8 cellular contexts compared by ENCODE assay signal in genomic region chr22:49827307-49827852, GRCh38. TPM values are rescaled to one million over a fixed set of nuclear protein-coding genes. Genes with fewer than 3 reads are reported as not detected.
DNase-seq lines count a peak whose midpoint lies in the region; ATAC-seq and TF ChIP-seq lines count a peak whose summit lies in the region.

No MANE protein-coding gene starts in this region.

- no peak for TF ChIP-seq EP300 in transverse colon (IDR thresholded peaks at IDR 0.05; ENCODE audit: low read depth)

- H3K4me1 ChIP-seq in BLaER1 treated with 17β-estradiol and CSF1 and Interleukin-3, amounts not matched to agents 10 nM and 100 nM, result peaks cover 25 to 64% (median 47%) of the 10 kb centered on the region in 10 experiments
- peaks cover 18 to 33% (median 23%) of the 10 kb centered on the region in 4 donors for H3K4me1 ChIP-seq in transverse colon

- peak overlapping the region; percentile 70 for H3K4me3 Mint-ChIP-seq in activated naive CD8-positive, alpha-beta T cell treated with anti-CD3 and anti-CD28 coated beads, Interleukin-2, amount 10 ng/mL, durations not matched to agents 7 days and 5 days

- no peaks in the 10 kb centered on the region for H3K27me3 Mint-ChIP-seq in activated naive CD8-positive, alpha-beta T cell treated with anti-CD3 and anti-CD28 coated beads, Interleukin-2, amount 10 ng/mL, durations not matched to agents 7 days and 5 days

- peak overlapping the region; percentile 92 to 97 (median 94) for H3K27ac ChIP-seq in BLaER1 treated with 17β-estradiol and CSF1 and Interleukin-3, amounts not matched to agents 10 nM and 100 nM
- H3K27ac ChIP-seq in transverse colon, result peak overlapping the region; percentile 82 to 98 (median 92)

- H3K9ac ChIP-seq in BLaER1 treated with 17β-estradiol and CSF1 and Interleukin-3, amounts not matched to agents 10 nM and 100 nM, result peak overlapping the region; percentile 93 to 99 (median 98)

- POLR2A ChIA-PET in activated naive CD8-positive, alpha-beta T cell treated with anti-CD3 and anti-CD28 coated beads, Interleukin-2, amount 10 ng/mL, durations not matched to agents 7 days and 5 days (lab: Charles Lee), result interaction anchor here (1.4 to 2.9 kb wide), 5 partner anchors 10 to 91 kb away, joined by 3 to 27 read pairs (median 7); partner anchors contain the start of genes ALG12 and CRELD2

- peaks cover 25% of the 10 kb centered on the region for H3K36me3 Mint-ChIP-seq in activated naive CD8-positive, alpha-beta T cell treated with anti-CD3 and anti-CD28 coated beads, Interleukin-2, amount 10 ng/mL, durations not matched to agents 7 days and 5 days

- H3K9me3 Mint-ChIP-seq in activated naive CD8-positive, alpha-beta T cell treated with anti-CD3 and anti-CD28 coated beads, Interleukin-2, amount 10 ng/mL, durations not matched to agents 7 days and 5 days, result peaks cover 1% of the 10 kb centered on the region

- H3K36me3 ChIP-seq in BLaER1 treated with 17β-estradiol and CSF1 and Interleukin-3, amounts not matched to agents 10 nM and 100 nM, result peaks cover 18 to 35% (median 32%) of the 10 kb centered on the region in 11 experiments
- H3K36me3 ChIP-seq in transverse colon, result peaks cover 0 to 15% (median 5%) of the 10 kb centered on the region in 4 donors

- in situ Hi-C loops in transverse colon (cut with MboI; ENCODE audit: low pct_ligation_motif_present in 1 of 4, low pct_unique_long_range_greater_than_20kb in 1 of 4, low sequenced_read_pairs in 3 of 4), result no loop called here

- H4K20me1 ChIP-seq in BLaER1 treated with 17β-estradiol and CSF1 and Interleukin-3, amounts not matched to agents 10 nM and 100 nM, result peaks cover 45 to 48% (median 48%) of the 10 kb centered on the region in 11 experiments

- 0% methylated on average over 7 of the region's 104 CpGs; no CpG with 5 or more reads in 1 of the 2 donors for WGBS in transverse colon (ENCODE audit: low coverage in 1 of 2), 2 donors

- H3K4me2 ChIP-seq in BLaER1 treated with 17β-estradiol and CSF1 and Interleukin-3, amounts not matched to agents 10 nM and 100 nM, result peak overlapping the region; percentile 89 to 99 (median 98); a peak in 20 of 22 replicates

- 0 out of 22 replicates have a peak, but pooled peaks cover 0 to 8% (median 0%) of the 10 kb centered on the region in 11 experiments for H3K9me3 ChIP-seq in BLaER1 treated with 17β-estradiol and CSF1 and Interleukin-3, amounts not matched to agents 10 nM and 100 nM (replicated peaks in 1 of 11)
- no peaks in the 10 kb centered on the region for H3K9me3 ChIP-seq in transverse colon

- H3K4me3 ChIP-seq in BLaER1 treated with 17β-estradiol and CSF1 and Interleukin-3, amounts not matched to agents 10 nM and 100 nM, result peak overlapping the region; percentile 65 to 98 (median 92)
- H3K4me3 ChIP-seq in transverse colon, result peak overlapping the region; percentile 53 to 100 (median 86)

- peak; percentile 24 for ATAC-seq in HG02678 (IDR thresholded peaks at IDR 0.05; ENCODE audit: unreplicated experiment)
- ATAC-seq in activated naive CD8-positive, alpha-beta T cell treated with anti-CD3 and anti-CD28 coated beads, Interleukin-2, amount 10 ng/mL, durations not matched to agents 7 days and 5 days (ENCODE audit: low read depth), result peak; percentile 12
- ATAC-seq in left colon, result peak; percentile 14
- ATAC-seq in HG03095 (IDR thresholded peaks at IDR 0.05; ENCODE audit: unreplicated experiment), result no peak

- no peak overlapping the region for H3K27ac Mint-ChIP-seq in activated naive CD8-positive, alpha-beta T cell treated with anti-CD3 and anti-CD28 coated beads, Interleukin-2, amount 10 ng/mL, durations not matched to agents 7 days and 5 days

- TF ChIP-seq POLR2A in transverse colon (IDR thresholded peaks at IDR 0.05), result no peak

- no peaks in the 10 kb centered on the region for H3K27me3 ChIP-seq in BLaER1 treated with 17β-estradiol and CSF1 and Interleukin-3, amounts not matched to agents 10 nM and 100 nM
- no peaks in the 10 kb centered on the region for H3K27me3 ChIP-seq in transverse colon

- H3K4me1 Mint-ChIP-seq in activated naive CD8-positive, alpha-beta T cell treated with anti-CD3 and anti-CD28 coated beads, Interleukin-2, amount 10 ng/mL, durations not matched to agents 7 days and 5 days, result peaks cover 26% of the 10 kb centered on the region

- no peak for DNase-seq in activated naive CD8-positive, alpha-beta T cell treated with anti-CD3 and anti-CD28 coated beads, Interleukin-2, amount 10 ng/mL, durations not matched to agents 7 days and 5 days
- DNase-seq in left colon (no peak), transverse colon (no peak), SIG-M5 (lab: John Stamatoyannopoulos, UW) (no peak), SK-N-DZ (ENCODE audit: low spot score) (no peak)

- intact Hi-C loops in left colon (cut with DNase I, micrococcal nuclease), result no loop called here
- intact Hi-C loops in transverse colon (cut with DNase I; ENCODE audit: low total_unique reads), result no loop called here

- no peak for TF ChIP-seq CTCF in transverse colon (IDR thresholded peaks at IDR 0.05)

RNA-seq across cellular contexts. Expression of gene BRD1, which starts 0.3 kb away (rescaled TPM):
- 10 to 100 TPM; 56.7 to 56.9 TPM for total RNA-seq in activated naive CD8-positive, alpha-beta T cell treated with anti-CD3 and anti-CD28 coated beads, Interleukin-2, amount 10 ng/mL, durations not matched to agents 7 days and 5 days
- 10 to 100 TPM; 32.9 to 34.9 TPM for total RNA-seq in left colon
- total RNA-seq in transverse colon, result 10 to 100 TPM; 43.4 to 70.5 (median 50.3) TPM
- polyA plus RNA-seq in SK-N-DZ (2014; cell fraction: cytosol; rRNA removed), result 32.5 and 43.0 TPM in 2 replicates
- 51.0 and 58.3 TPM in 2 replicates for polyA plus RNA-seq in SK-N-DZ (2014; cell fraction: nucleus; rRNA removed)

RNA-seq across cellular contexts. Expression of gene ZBED4, which starts 26.3 kb away (rescaled TPM):
- 10 to 100 TPM; 21.0 to 21.5 TPM for total RNA-seq in activated naive CD8-positive, alpha-beta T cell treated with anti-CD3 and anti-CD28 coated beads, Interleukin-2, amount 10 ng/mL, durations not matched to agents 7 days and 5 days
- total RNA-seq in left colon (10 to 100 TPM; 16.9 to 19.5 TPM), transverse colon (10 to 100 TPM; 19.9 to 30.7 (median 24.9) TPM)
- polyA plus RNA-seq in SK-N-DZ (2014; cell fraction: cytosol; rRNA removed), result 18.6 and 24.1 TPM in 2 replicates
- polyA plus RNA-seq in SK-N-DZ (2014; cell fraction: nucleus; rRNA removed), result 11.3 and 17.6 TPM in 2 replicates
